ENCODE assay signal across 15 cellular contexts in the genomic region with DNA sequence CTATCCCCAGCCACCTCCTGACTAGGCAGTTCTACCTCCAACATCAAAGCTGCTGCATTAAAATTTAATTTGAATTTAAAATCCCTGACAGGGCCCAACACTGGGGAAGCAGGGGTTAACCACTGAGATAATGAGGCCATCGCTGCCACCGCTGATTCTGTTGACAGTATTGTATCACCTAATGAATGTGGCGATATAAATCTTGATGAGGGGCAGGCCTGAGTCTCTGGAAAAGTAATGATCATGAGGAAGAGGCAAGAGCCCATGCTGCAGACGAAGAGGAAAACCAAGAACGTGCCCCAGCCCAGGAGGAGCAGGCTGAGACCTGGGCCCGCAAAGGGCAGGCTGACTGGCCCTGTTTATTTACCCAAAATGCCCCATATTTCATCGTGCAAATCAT.
A peak's percentile ranks its signal among the peaks of the same experiment; 100 is the strongest.
DNase-seq lines count a peak whose midpoint lies in the region; ATAC-seq and TF ChIP-seq lines count a peak whose summit lies in the region.
"Had no signal": no experiment of that assay in that cellular context is flagged by ENCODE, and none has a peak within 500 bp of the region (broad histone marks: within the 10 kb centered on the region; RNA-seq: fewer than 3 reads in every experiment).

No MANE protein-coding gene starts in this region.

- no peaks in the 10 kb centered on the region for H4K20me1 ChIP-seq in SK-N-SH (ENCODE audit: insufficient read depth)
- no peaks in the 10 kb centered on the region for H4K20me1 ChIP-seq in neural progenitor cell (ENCODE audit: low read depth)
- H4K20me1 ChIP-seq: BLaER1 treated with 17β-estradiol and CSF1 and Interleukin-3, amounts not matched to agents 10 nM and 100 nM had no signal

- no peaks in the 10 kb centered on the region for H3K9me2 ChIP-seq in SK-N-SH

- no peaks in the 10 kb centered on the region for H3K36me3 ChIP-seq in SK-N-SH (replicated peaks in 1 of 2; ENCODE audit: control insufficient read depth in 1 of 2, insufficient read depth in 2 of 2, low read length in 1 of 2)
- no peaks in the 10 kb centered on the region for H3K36me3 ChIP-seq in mesendoderm (ENCODE audit: control insufficient read depth, insufficient read depth, low read length)
- no peaks in the 10 kb centered on the region for H3K36me3 ChIP-seq in neural progenitor cell
- H3K36me3 ChIP-seq: BLaER1 treated with 17β-estradiol and CSF1 and Interleukin-3, amounts not matched to agents 10 nM and 100 nM; HAP-1 had no signal

- TF ChIP-seq CTCF in SK-N-SH (IDR thresholded peaks at IDR 0.05) (no peak), neural progenitor cell (IDR thresholded peaks at IDR 0.05) (no peak)

- H3K4me2 ChIP-seq in SK-N-SH (no peak overlapping the region), mesendoderm (ENCODE audit: low read length) (no peak overlapping the region), neural progenitor cell (no peak overlapping the region)
- H3K4me2 ChIP-seq: BLaER1 treated with 17β-estradiol and CSF1 and Interleukin-3, amounts not matched to agents 10 nM and 100 nM had no signal

- peaks cover 47% of the 10 kb centered on the region for H3K4me1 Mint-ChIP-seq in neural progenitor cell

- H3K79me2 ChIP-seq in SK-N-SH (ENCODE audit: insufficient read depth): no peaks in the 10 kb centered on the region
- H3K79me2 ChIP-seq in mesendoderm (ENCODE audit: control insufficient read depth, insufficient read depth, low read length): no peaks in the 10 kb centered on the region
- H3K79me2 ChIP-seq in neural progenitor cell (ENCODE audit: low read depth): no peaks in the 10 kb centered on the region

- H3K4me3 ChIP-seq in SK-N-SH (ENCODE audit: low read depth in 2 of 2, low read length in 1 of 2) (no peak overlapping the region), mesendoderm (ENCODE audit: low read length) (no peak overlapping the region), neural progenitor cell (no peak overlapping the region)
- H3K4me3 ChIP-seq: BLaER1 treated with 17β-estradiol and CSF1 and Interleukin-3, amounts not matched to agents 10 nM and 100 nM; GM12878; HAP-1 had no signal

- H2BK120ac ChIP-seq in mesendoderm (ENCODE audit: low read depth, low read length): no peak overlapping the region

- H2BK5ac ChIP-seq in mesendoderm (ENCODE audit: low read length): no peak overlapping the region

- peaks cover 4% of the 10 kb centered on the region for H3K27me3 Mint-ChIP-seq in neural progenitor cell (ENCODE audit: insufficient read depth, low read depth)

- no peak overlapping the region for H3K9ac ChIP-seq in SK-N-SH
- H3K9ac ChIP-seq in mesendoderm (ENCODE audit: low read length): no peak overlapping the region
- no peak overlapping the region for H3K9ac ChIP-seq in neural progenitor cell
- H3K9ac ChIP-seq: BLaER1 treated with 17β-estradiol and CSF1 and Interleukin-3, amounts not matched to agents 10 nM and 100 nM had no signal

- no peak overlapping the region for H4K5ac ChIP-seq in mesendoderm (ENCODE audit: low read length)

- H3K4ac ChIP-seq in mesendoderm (ENCODE audit: low read depth, low read length): no peak overlapping the region

- ATAC-seq in SK-N-SH treated with all-trans-retinoic acid at 6 μM for 48 hours (no peak), esophagus mucosa (no peak)
- no peak for ATAC-seq in activated CD4-positive, CD25-positive, alpha-beta regulatory T cell treated with anti-CD3 and anti-CD28 coated beads, Interleukin-2, amount 50 U/mL, for 24 hours
- ATAC-seq: CD8-positive, alpha-beta T cell had no signal

- peak in 1 of 2 experiments; percentile 55; a peak in 1 of 4 replicates for TF ChIP-seq EP300 in SK-N-SH (IDR thresholded peaks at IDR 0.05; ENCODE audit: borderline replicate concordance in 1 of 2, low read depth in 1 of 2, low read length in 1 of 2)

- H3K27ac ChIP-seq in SK-N-SH (ENCODE audit: low read depth in 2 of 2, low read length in 1 of 2): no peak overlapping the region
- no peak overlapping the region for H3K27ac ChIP-seq in mesendoderm (ENCODE audit: low read depth, low read length)
- no peak overlapping the region for H3K27ac ChIP-seq in neural progenitor cell
- H3K27ac ChIP-seq: 22Rv1; BLaER1 treated with 17β-estradiol and CSF1 and Interleukin-3, amounts not matched to agents 10 nM and 100 nM had no signal

- peak overlapping the region; percentile 5 for H3K56ac ChIP-seq in mesendoderm (ENCODE audit: low read length)

- H3K4me1 ChIP-seq in SK-N-SH (ENCODE audit: control insufficient read depth in 1 of 2, insufficient read depth in 2 of 2, low read depth in 1 of 2, low read length in 1 of 2) (peaks cover 0 to 11% of the 10 kb centered on the region in 2 experiments; a peak in 2 of 4 replicates), mesendoderm (ENCODE audit: control insufficient read depth, low read depth, low read length) (peaks cover 2% of the 10 kb centered on the region), neural progenitor cell (no peaks in the 10 kb centered on the region)
- H3K4me1 ChIP-seq: BLaER1 treated with 17β-estradiol and CSF1 and Interleukin-3, amounts not matched to agents 10 nM and 100 nM; HAP-1 had no signal

- H3K9me3 ChIP-seq in SK-N-SH (no peaks in the 10 kb centered on the region), neural progenitor cell (ENCODE audit: low read depth) (no peaks in the 10 kb centered on the region)
- H3K9me3 ChIP-seq: BLaER1 treated with 17β-estradiol and CSF1 and Interleukin-3, amounts not matched to agents 10 nM and 100 nM; HAP-1 had no signal

- WGBS in SK-N-SH (ENCODE audit: low lambda C conversion rate): 48% methylated on average over 7 of the region's 7 CpGs
- no CpG with 5 or more reads among the region's 7 CpGs for WGBS in mesendoderm (ENCODE audit: extremely low coverage, insufficient coverage, low lambda C conversion rate)

- no peaks in the 10 kb centered on the region; the same call in 1 of the 2 replicates for H3K27me3 ChIP-seq in SK-N-SH (ENCODE audit: insufficient read depth)
- H3K27me3 ChIP-seq in mesendoderm (ENCODE audit: insufficient read depth, low read length, poor library complexity): no peaks in the 10 kb centered on the region
- no peaks in the 10 kb centered on the region for H3K27me3 ChIP-seq in neural progenitor cell
- H3K27me3 ChIP-seq: BLaER1 treated with 17β-estradiol and CSF1 and Interleukin-3, amounts not matched to agents 10 nM and 100 nM had no signal

- POLR2A ChIA-PET in SK-N-SH (lab: Yijun Ruan, JAX): no interaction called here

- no peak overlapping the region for H3K4me3 Mint-ChIP-seq in neural progenitor cell
- H3K4me3 Mint-ChIP-seq: CD8-positive, alpha-beta T cell had no signal

- no peaks in the 10 kb centered on the region for H3K79me1 ChIP-seq in mesendoderm (ENCODE audit: low read length)

- no peaks in the 10 kb centered on the region for H3K9me3 Mint-ChIP-seq in neural progenitor cell
- H3K9me3 Mint-ChIP-seq: CD8-positive, alpha-beta T cell had no signal

- H3F3A ChIP-seq in SK-N-SH (replicated peaks; ENCODE audit: insufficient read depth) (no peaks in the 10 kb centered on the region), neural progenitor cell (ENCODE audit: low read depth) (no peaks in the 10 kb centered on the region)

- H3K36me3 Mint-ChIP-seq in neural progenitor cell: no peaks in the 10 kb centered on the region
- H3K36me3 Mint-ChIP-seq: CD8-positive, alpha-beta T cell had no signal

- no peak overlapping the region for H4K8ac ChIP-seq in mesendoderm (ENCODE audit: low read depth, low read length)

- H2BK15ac ChIP-seq in mesendoderm (replicated peaks; ENCODE audit: low read depth): no peak overlapping the region

- DNase-seq in SK-N-SH (peak; percentile 51), mesendoderm (peak; percentile 44), neural progenitor cell (ENCODE audit: low spot score) (no peak), 8988T (no peak)
- DNase-seq: CD8-positive, alpha-beta T cell; DMS 273 treated with DMSO at 0.1 percent for 48 hours; DMS53; DND-41 had no signal

- H3K23ac ChIP-seq in mesendoderm (ENCODE audit: low read length): no peak overlapping the region

- TF ChIP-seq RAD21 in SK-N-SH (IDR thresholded peaks at IDR 0.05; ENCODE audit: low read length): no peak; the same call in 1 of the 2 replicates

- peak overlapping the region; percentile 23 for H3K27ac Mint-ChIP-seq in neural progenitor cell
- H3K27ac Mint-ChIP-seq: CD8-positive, alpha-beta T cell had no signal

- H3K18ac ChIP-seq in mesendoderm (ENCODE audit: low read length): no peak overlapping the region

- no peak overlapping the region for H2AK5ac ChIP-seq in mesendoderm (ENCODE audit: low read length)

- H2AFZ ChIP-seq in SK-N-SH (ENCODE audit: low read depth) (no peak overlapping the region), neural progenitor cell (replicated peaks) (peak overlapping the region; percentile 5)

- CTCF ChIA-PET in SK-N-SH (lab: Yijun Ruan, JAX): no interaction called here

TF ChIP-seq in SK-N-SH, 30 proteins besides CTCF, POLR2A, EP300 and RAD21:
- no peak for TF ChIP-seq YY1 (IDR thresholded peaks at IDR 0.05; ENCODE audit: low read depth)
- peak; percentile 18; the same call in 1 of the 2 replicates for TF ChIP-seq TCF12 (IDR thresholded peaks at IDR 0.05)
- TF ChIP-seq FOXJ3 (CRISPR knock-in tag; IDR thresholded peaks at IDR 0.05): peak; percentile 77; the same call in 1 of the 2 replicates
- TF ChIP-seq GATA2 (CRISPR knock-in tag; IDR thresholded peaks at IDR 0.05): peak; percentile 92
TF ChIP-seq in SK-N-SH: peak in this region for 3.

TF ChIP-seq in SK-N-SH treated with all-trans-retinoic acid at 6 μM for 48 hours, 23 proteins besides CTCF, POLR2A, EP300 and RAD21 (continues in another document):
- no peak for TF ChIP-seq ESRRG (CRISPR knock-in tag; IDR thresholded peaks at IDR 0.05)
- TF ChIP-seq ARNTL (CRISPR knock-in tag; IDR thresholded peaks at IDR 0.05; ENCODE audit: borderline replicate concordance, low read depth): no peak
- no peak for TF ChIP-seq ZFP30 (CRISPR knock-in tag; IDR thresholded peaks at IDR 0.05)
- no peak for TF ChIP-seq OSR1 (CRISPR knock-in tag; IDR thresholded peaks at IDR 0.05)
- no peak for TF ChIP-seq GLIS3 (CRISPR knock-in tag; IDR thresholded peaks at IDR 0.05)
- TF ChIP-seq, protein P1, sequence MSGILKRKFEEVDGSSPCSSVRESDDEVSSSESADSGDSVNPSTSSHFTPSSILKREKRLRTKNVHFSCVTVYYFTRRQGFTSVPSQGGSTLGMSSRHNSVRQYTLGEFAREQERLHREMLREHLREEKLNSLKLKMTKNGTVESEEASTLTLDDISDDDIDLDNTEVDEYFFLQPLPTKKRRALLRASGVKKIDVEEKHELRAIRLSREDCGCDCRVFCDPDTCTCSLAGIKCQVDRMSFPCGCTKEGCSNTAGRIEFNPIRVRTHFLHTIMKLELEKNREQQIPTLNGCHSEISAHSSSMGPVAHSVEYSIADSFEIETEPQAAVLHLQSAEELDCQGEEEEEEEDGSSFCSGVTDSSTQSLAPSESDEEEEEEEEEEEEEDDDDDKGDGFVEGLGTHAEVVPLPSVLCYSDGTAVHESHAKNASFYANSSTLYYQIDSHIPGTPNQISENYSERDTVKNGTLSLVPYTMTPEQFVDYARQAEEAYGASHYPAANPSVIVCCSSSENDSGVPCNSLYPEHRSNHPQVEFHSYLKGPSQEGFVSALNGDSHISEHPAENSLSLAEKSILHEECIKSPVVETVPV (CRISPR knock-in tag; IDR thresholded peaks at IDR 0.05): no peak

Comparison
In these comparisons a context has a peak if more than half of its experiments do, and no peak if none do; other contexts are left out.
1. DNase-seq: peak in SK-N-SH (single experiment) and mesendoderm (single experiment); none in neural progenitor cell (single experiment) and 8988T (single experiment).